Comparison of ENCODE assay signal across 22 cellular contexts in genomic region chr2:31457651-31458050, GRCh38. TPM values are rescaled to one million over a fixed set of nuclear protein-coding genes. Genes with fewer than 3 reads are reported as not detected.
"Had no signal": no experiment of that assay in that cellular context is flagged by ENCODE, and none has a peak within 500 bp of the region (broad histone marks: within the 10 kb centered on the region; RNA-seq: fewer than 3 reads in every experiment).

No MANE protein-coding gene starts in this region.

- DNase-seq: dermis blood vessel endothelial cell; dorsolateral prefrontal cortex; effector CD4-positive, alpha-beta T cell; effector memory CD4-positive, alpha-beta T cell; foreskin fibroblast; foreskin melanocyte; gastrocnemius medialis; glutamatergic neuron; head of caudate nucleus; heart right ventricle; hippocampal formation; left cardiac atrium; left ventricle myocardium superior; lower lobe of right lung; mesenchymal stem cell; mucosa of descending colon; naive B cell had no signal

- H3K4me1 ChIP-seq: esophagus muscularis mucosa, gastrocnemius medialis, heart right ventricle, left lung, lower lobe of right lung had no signal

- H3K27me3 ChIP-seq: esophagus muscularis mucosa, gastrocnemius medialis, heart right ventricle, left lung had no signal

- H3K4me3 ChIP-seq: coronary artery, dorsolateral prefrontal cortex, esophagus muscularis mucosa, gastrocnemius medialis, heart right ventricle, left lung, lower lobe of right lung, mucosa of descending colon had no signal

- ATAC-seq: gastrocnemius medialis, heart right ventricle, left cardiac atrium, left lung, left ventricle myocardium superior, lower lobe of right lung, mucosa of descending colon had no signal

- H3K36me3 ChIP-seq: esophagus muscularis mucosa, gastrocnemius medialis, heart right ventricle, left lung, lower lobe of right lung had no signal

- H3K27ac ChIP-seq: coronary artery, dorsolateral prefrontal cortex, esophagus muscularis mucosa, gastrocnemius medialis, heart right ventricle, left lung, lower lobe of right lung had no signal

RNA-seq across cellular contexts. Expression of gene XDH, which starts 43.1 kb away (rescaled TPM):
- total RNA-seq: dermis blood vessel endothelial cell, dorsolateral prefrontal cortex, endothelial cell of umbilical vein, left ventricle myocardium superior, lung microvascular endothelial cell had no signal
- polyA plus RNA-seq: endothelial cell of umbilical vein had no signal
